ENCODE assay signal across 16 cellular contexts in the genomic region with DNA sequence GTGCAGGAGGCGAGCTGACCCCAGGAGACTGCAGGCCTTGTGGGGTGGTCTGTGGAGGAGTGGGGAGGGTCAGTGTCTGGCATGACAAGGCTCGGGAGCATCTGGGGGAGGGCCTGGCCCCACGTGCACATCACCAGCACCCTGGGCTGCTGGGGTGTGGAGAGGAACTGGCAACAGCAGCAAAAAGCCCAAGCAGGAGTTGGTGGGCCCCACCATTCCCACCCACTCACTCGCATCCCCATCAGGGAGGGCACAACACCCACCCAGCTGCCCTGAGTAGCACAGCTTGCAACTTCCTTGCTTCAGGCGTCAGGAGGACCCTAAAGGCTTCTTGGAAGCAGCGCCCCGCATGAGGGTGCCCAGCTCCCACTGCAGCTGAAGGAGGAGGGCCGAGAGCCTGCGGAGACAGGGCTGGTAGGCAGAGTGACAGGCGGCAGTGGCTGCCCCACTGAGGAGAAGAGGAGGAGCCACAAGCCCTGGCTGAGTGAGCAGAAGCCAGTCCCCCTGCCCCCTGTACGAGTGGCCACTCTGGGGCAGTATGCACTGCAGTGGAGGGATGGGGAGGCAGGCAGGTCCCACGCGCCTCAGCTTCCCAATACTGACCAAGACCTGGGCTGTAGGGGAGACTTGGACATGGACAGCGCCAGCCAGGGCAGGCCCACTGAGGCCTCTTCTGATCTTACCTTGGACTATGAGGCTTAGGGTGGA. TPM values are rescaled to one million over a fixed set of nuclear protein-coding genes. Genes with fewer than 3 reads are reported as not detected.
A peak's percentile ranks its signal among the peaks of the same experiment; 100 is the strongest.
DNase-seq lines count a peak whose midpoint lies in the region; ATAC-seq, FAIRE-seq and TF ChIP-seq lines count a peak whose summit lies in the region.
"Had no signal": no experiment of that assay in that cellular context is flagged by ENCODE, and none has a peak within 500 bp of the region (broad histone marks: within the 10 kb centered on the region; RNA-seq: fewer than 3 reads in every experiment).

No MANE protein-coding gene starts in this region.

- H3K9me3 Mint-ChIP-seq in dendritic cell treated with granulocyte-macrophage colony-stimulating factor and Interleukin-4, amounts not matched to agents 40 ng/mL and 50 ng/mL, for 4 days = no peaks in the 10 kb centered on the region
- H3K9me3 Mint-ChIP-seq in nephron progenitor cell = no peaks in the 10 kb centered on the region
- H3K9me3 Mint-ChIP-seq: naive B cell had no signal

- intact Hi-C loops in IMR-90 (cut with micrococcal nuclease) = no loop called here
- intact Hi-C loops in dendritic cell treated with granulocyte-macrophage colony-stimulating factor and Interleukin-4, amounts not matched to agents 40 ng/mL and 50 ng/mL, for 4 days (cut with micrococcal nuclease) = no loop called here

- in situ Hi-C loops in IMR-90 (cut with MboI; ENCODE audit: low sequenced_read_pairs) = no loop called here

- H4K20me1 ChIP-seq in IMR-90 (ENCODE audit: insufficient read depth, low read length) = peaks cover 100% of the 10 kb centered on the region

- dilution Hi-C loops in IMR-90 (cut with HindIII; ENCODE audit: low sequenced_read_pairs, unreplicated experiment) = no loop called here

- TF ChIP-seq CTCF in C4-2B (conservative IDR thresholded peaks at IDR 0.05) (no peak), IMR-90 (conservative IDR thresholded peaks at IDR 0.05; ENCODE audit: low read depth, low read length) (no peak), nephron progenitor cell (IDR thresholded peaks at IDR 0.05) (no peak)

- no peak overlapping the region for H2AFZ ChIP-seq in IMR-90 (replicated peaks; ENCODE audit: low read length, poor library complexity)

- H4K91ac ChIP-seq in IMR-90 (ENCODE audit: insufficient read depth, low read depth, low read length) = no peak overlapping the region

- no peak overlapping the region for H2AK5ac ChIP-seq in IMR-90 (ENCODE audit: low read depth, low read length)

- H3K4me3 Mint-ChIP-seq in dendritic cell treated with granulocyte-macrophage colony-stimulating factor and Interleukin-4, amounts not matched to agents 40 ng/mL and 50 ng/mL, for 4 days = no peak overlapping the region
- no peak overlapping the region for H3K4me3 Mint-ChIP-seq in nephron progenitor cell

- WGBS in IMR-90 (ENCODE audit: extremely low coverage in 2 of 2, insufficient read length in 1 of 2), 2 experiments = 87% methylated on average over 3 of the region's 14 CpGs; no CpG with 5 or more reads in 1 of the 2 experiments

- no peak overlapping the region for H3K14ac ChIP-seq in IMR-90 (replicated peaks; ENCODE audit: low read depth, low read length)

- H3K27ac ChIP-seq in C4-2B (peak overlapping the region; percentile 68), IMR-90 (ENCODE audit: insufficient read depth, low read length) (no peak overlapping the region)
- H3K27ac ChIP-seq: SJSA1, tibial artery had no signal

- H4K5ac ChIP-seq in IMR-90 (ENCODE audit: low read depth, low read length) = no peak overlapping the region

- DNase-seq in IMR-90 (no peak), nephron progenitor cell (peak; percentile 42), GM12892 (ENCODE audit: insufficient read length) (no peak), left lobe of liver (ENCODE audit: low spot score) (no peak), medulla oblongata (ENCODE audit: extremely low spot score) (no peak)
- DNase-seq: DMS153; heart left ventricle; naive B cell; NCI-H345; stimulated activated CD4-positive, alpha-beta T cell treated with anti-CD3 and anti-CD28 coated beads, Interleukin-2, amount 100 ng/mL, for 48 hours; tibial artery had no signal

- H3K27me3 ChIP-seq in IMR-90 (ENCODE audit: control insufficient read depth, insufficient read depth, low read length) = no peaks in the 10 kb centered on the region
- H3K27me3 ChIP-seq: heart left ventricle, SJSA1, tibial artery had no signal

- TF ChIP-seq RAD21 in IMR-90 (IDR thresholded peaks at IDR 0.05; ENCODE audit: low read length) = no peak

- H3K9me3 ChIP-seq in IMR-90 (ENCODE audit: control insufficient read depth, insufficient read depth, low read length) = no peaks in the 10 kb centered on the region
- H3K9me3 ChIP-seq: heart left ventricle, SJSA1, tibial artery had no signal

- H3K9ac ChIP-seq in IMR-90 (ENCODE audit: low read depth, low read length) = no peak overlapping the region

- CTCF ChIA-PET in IMR-90 (lab: Yijun Ruan, JAX) = no interaction called here

- no TSS peak for BruUV-seq in IMR-90 (replicated peaks; lab: Mats Ljungman, UMichigan)

- peaks cover 25 to 99% of the 10 kb centered on the region in 2 experiments for H3K79me1 ChIP-seq in IMR-90 (ENCODE audit: low read depth in 1 of 2, low read length in 2 of 2)

- POLR2A ChIA-PET in IMR-90 (lab: Charles Lee; ENCODE audit: unreplicated experiment) = no interaction called here

- H2AK9ac ChIP-seq in IMR-90 (replicated peaks; ENCODE audit: low read depth, low read length, poor library complexity) = peak overlapping the region; percentile 15

- H3K23ac ChIP-seq in IMR-90 (ENCODE audit: low read depth, low read length) = no peak overlapping the region

- H3K4me1 Mint-ChIP-seq in dendritic cell treated with granulocyte-macrophage colony-stimulating factor and Interleukin-4, amounts not matched to agents 40 ng/mL and 50 ng/mL, for 4 days (ENCODE audit: low read depth) = peaks cover 89% of the 10 kb centered on the region
- H3K4me1 Mint-ChIP-seq in nephron progenitor cell = peaks cover 41% of the 10 kb centered on the region

- H3K18ac ChIP-seq in IMR-90 (ENCODE audit: low read depth, low read length) = no peak overlapping the region

- peak overlapping the region; percentile 39 for H3K27ac Mint-ChIP-seq in dendritic cell treated with granulocyte-macrophage colony-stimulating factor and Interleukin-4, amounts not matched to agents 40 ng/mL and 50 ng/mL, for 4 days
- H3K27ac Mint-ChIP-seq in nephron progenitor cell = no peak overlapping the region

- no peak overlapping the region for H3K4me3 ChIP-seq in IMR-90 (ENCODE audit: insufficient read depth, low read depth, low read length)
- H3K4me3 ChIP-seq: SJSA1, tibial artery had no signal

- H3K4me2 ChIP-seq in IMR-90 (ENCODE audit: low read depth, low read length) = no peak overlapping the region

- H3K4ac ChIP-seq in IMR-90 (ENCODE audit: low read depth, low read length) = no peak overlapping the region

- no peak for ATAC-seq in IMR-90 (ENCODE audit: low read depth)
- ATAC-seq in left lobe of liver = no peak
- no peak for ATAC-seq in GM18520 (IDR thresholded peaks at IDR 0.05; ENCODE audit: unreplicated experiment)
- ATAC-seq: heart left ventricle had no signal

- no peak for FAIRE-seq in GM12892 (lab: Jason Lieb, UNC)
- FAIRE-seq: colon had no signal

- H3K9me1 ChIP-seq in IMR-90 (ENCODE audit: insufficient read depth, low read length) = peaks cover 60% of the 10 kb centered on the region

- no peak overlapping the region for H2BK20ac ChIP-seq in IMR-90 (ENCODE audit: low read depth, low read length)

- H4K8ac ChIP-seq in IMR-90 (ENCODE audit: low read depth in 2 of 2, low read length in 2 of 2) = no peak overlapping the region

- H3K4me1 ChIP-seq in IMR-90 (ENCODE audit: control insufficient read depth, insufficient read depth, low read length) = peaks cover 25% of the 10 kb centered on the region

- H2BK120ac ChIP-seq in IMR-90 (ENCODE audit: low read depth, low read length) = no peak overlapping the region

- H2BK5ac ChIP-seq in IMR-90 (ENCODE audit: low read depth, low read length, poor library complexity, severe bottlenecking) = no peak overlapping the region

- H2BK15ac ChIP-seq in IMR-90 (ENCODE audit: low read depth, low read length) = no peak overlapping the region

- H3K56ac ChIP-seq in IMR-90 (ENCODE audit: extremely low read depth, insufficient read depth, low read length) = no peak overlapping the region

- no peaks in the 10 kb centered on the region for H3K27me3 Mint-ChIP-seq in dendritic cell treated with granulocyte-macrophage colony-stimulating factor and Interleukin-4, amounts not matched to agents 40 ng/mL and 50 ng/mL, for 4 days
- no peaks in the 10 kb centered on the region for H3K27me3 Mint-ChIP-seq in nephron progenitor cell (ENCODE audit: low read depth, poor library complexity)
- H3K27me3 Mint-ChIP-seq: naive B cell had no signal

- H3K36me3 ChIP-seq in IMR-90 (ENCODE audit: control insufficient read depth, insufficient read depth, low read length) = no peaks in the 10 kb centered on the region
- H3K36me3 ChIP-seq: tibial artery had no signal

- TF ChIP-seq POLR2A in IMR-90 (IDR thresholded peaks at IDR 0.05; ENCODE audit: low read depth, low read length) (no peak), GM12892 (IDR thresholded peaks at IDR 0.05; ENCODE audit: low read depth, low read length) (no peak)

- H3K36me3 Mint-ChIP-seq in dendritic cell treated with granulocyte-macrophage colony-stimulating factor and Interleukin-4, amounts not matched to agents 40 ng/mL and 50 ng/mL, for 4 days (ENCODE audit: low read depth) = peaks cover 32% of the 10 kb centered on the region
- H3K36me3 Mint-ChIP-seq in nephron progenitor cell (ENCODE audit: low read depth) = no peaks in the 10 kb centered on the region
- H3K36me3 Mint-ChIP-seq: naive B cell had no signal

TF ChIP-seq in IMR-90, 13 proteins besides CTCF, POLR2A, EP300 and RAD21:
- no peak for TF ChIP-seq MAZ (IDR thresholded peaks at IDR 0.05; ENCODE audit: borderline replicate concordance, low read depth, low read length)

RNA-seq across cellular contexts. Expression of a gene that starts 26.5 kb away (rescaled TPM):
- total RNA-seq in IMR-90 (2012; rRNA removed) (6.3 and 6.7 TPM in 2 replicates), left lobe of liver (11.2 TPM)
- polyA plus RNA-seq in IMR-90 (2012; rRNA removed) = 13.1 and 15.0 TPM in 2 replicates
- 6.3 and 15.8 TPM in 2 replicates for polyA plus RNA-seq in IMR-90 (2012; cell fraction: cytosol; rRNA removed)
- 23.8 and 42.6 TPM in 2 replicates for polyA plus RNA-seq in IMR-90 (2012; cell fraction: nucleus; rRNA removed; ENCODE audit: low replicate concordance)
- 5.1 TPM for polyA plus RNA-seq in GM12892 (2012; ENCODE audit: missing spikeins)

RNA-seq across cellular contexts. Expression of a gene that starts 48.0 kb away (rescaled TPM):
- total RNA-seq in IMR-90 (2012; rRNA removed) (134 and 153 TPM in 2 replicates), left lobe of liver (116 TPM)
- polyA plus RNA-seq in IMR-90 (2012; rRNA removed) = 289 and 312 TPM in 2 replicates
- polyA plus RNA-seq in IMR-90 (2012; cell fraction: cytosol; rRNA removed) = 290 and 383 TPM in 2 replicates
- 283 and 393 TPM in 2 replicates for polyA plus RNA-seq in IMR-90 (2012; cell fraction: nucleus; rRNA removed; ENCODE audit: low replicate concordance)
- 80.5 TPM for polyA plus RNA-seq in GM12892 (2012; ENCODE audit: missing spikeins)

RNA-seq across cellular contexts. Expression of a gene that starts 57.4 kb away (rescaled TPM):
- total RNA-seq in IMR-90 (2012; rRNA removed) (3.4 and 3.9 TPM in 2 replicates), left lobe of liver (10.2 TPM)
- 24.7 and 29.4 TPM in 2 replicates for polyA plus RNA-seq in IMR-90 (2012; rRNA removed)
- polyA plus RNA-seq in IMR-90 (2012; cell fraction: cytosol; rRNA removed) = 12.2 and 29.5 TPM in 2 replicates
- 118 and 248 TPM in 2 replicates for polyA plus RNA-seq in IMR-90 (2012; cell fraction: nucleus; rRNA removed; ENCODE audit: low replicate concordance)
- polyA plus RNA-seq in GM12892 (2012; ENCODE audit: missing spikeins) = 9.3 TPM
